Comparison of ENCODE assay signal across 26 cellular contexts in the genomic region with DNA sequence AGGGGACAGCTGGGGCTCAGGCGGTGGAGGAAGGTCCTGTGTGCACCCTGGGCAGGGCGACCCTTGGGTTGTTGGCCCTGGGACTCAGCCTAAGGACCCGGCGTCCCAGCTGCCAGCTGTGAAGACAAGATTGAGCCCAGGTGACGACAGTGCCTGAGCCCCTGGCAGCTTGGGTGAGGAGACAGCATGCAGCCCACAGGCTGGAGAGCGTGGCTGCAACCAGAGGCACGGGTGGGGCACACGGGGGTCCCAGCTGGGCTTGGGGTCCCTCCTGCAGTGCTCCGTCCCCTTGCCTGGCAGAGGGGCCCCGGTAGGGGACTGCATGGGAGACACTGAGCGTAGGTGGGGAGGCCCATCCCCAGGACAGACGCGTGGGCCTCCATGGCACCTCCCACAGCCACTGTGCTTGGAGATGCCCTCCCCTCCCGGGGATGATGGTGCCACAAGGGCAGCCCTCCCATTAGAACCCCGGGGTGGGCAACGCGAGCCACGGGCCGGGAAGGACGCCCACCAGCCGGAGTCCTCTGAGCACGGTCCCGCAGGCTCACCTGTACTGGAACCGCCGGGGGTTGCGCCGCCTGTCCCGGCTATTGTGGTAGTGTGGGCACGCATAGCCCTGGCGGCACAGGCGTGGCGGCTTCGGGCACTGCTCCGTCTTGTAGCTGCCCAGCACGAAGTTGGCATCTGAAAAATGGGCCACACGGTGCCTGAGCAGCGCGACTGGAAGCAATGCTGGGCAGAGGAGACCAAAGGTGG. TPM values are rescaled to one million over a fixed set of nuclear protein-coding genes. Genes with fewer than 3 reads are reported as not detected.
DNase-seq lines count a peak whose midpoint lies in the region; ATAC-seq and TF ChIP-seq lines count a peak whose summit lies in the region.
"Had no signal": no experiment of that assay in that cellular context is flagged by ENCODE, and none has a peak within 500 bp of the region (broad histone marks: within the 10 kb centered on the region; RNA-seq: fewer than 3 reads in every experiment).

No MANE protein-coding gene starts in this region.

- H3K4me1 ChIP-seq in right cardiac atrium (ENCODE audit: control insufficient read depth, insufficient read depth, low read length), result no peaks in the 10 kb centered on the region
- H3K4me1 ChIP-seq in Panc1 (ENCODE audit: control insufficient read depth, insufficient read depth, low read length), result no peaks in the 10 kb centered on the region
- H3K4me1 ChIP-seq: A549 had no signal

- no peaks in the 10 kb centered on the region for H3K4me1 Mint-ChIP-seq in stimulated activated naive B cell treated with anti-CD40 and anti-IgM and Interleukin-4, amounts not matched to agents 10 μg/mL and 1 μg/mL and 100 μg/mL, for 72 hours
- H3K4me1 Mint-ChIP-seq: CD14-positive monocyte had no signal

- peak overlapping the region; percentile 20 for H3K27ac Mint-ChIP-seq in stimulated activated naive B cell treated with anti-CD40 and anti-IgM and Interleukin-4, amounts not matched to agents 10 μg/mL and 1 μg/mL and 100 μg/mL, for 72 hours
- H3K27ac Mint-ChIP-seq: CD8-positive, alpha-beta memory T cell had no signal

- CTCF ChIA-PET in Panc1 (lab: Charles Lee), result no interaction called here

- no peaks in the 10 kb centered on the region for H3K36me3 ChIP-seq in Panc1 (ENCODE audit: control insufficient read depth, insufficient read depth, low read length)

- no peak overlapping the region for H3K4me3 Mint-ChIP-seq in stimulated activated naive B cell treated with anti-CD40 and anti-IgM and Interleukin-4, amounts not matched to agents 10 μg/mL and 1 μg/mL and 100 μg/mL, for 72 hours
- H3K4me3 Mint-ChIP-seq: CD14-positive monocyte; CD8-positive, alpha-beta memory T cell had no signal

- intact Hi-C loops in right cardiac atrium (cut with DNase I), result loop anchor here in 1 of 4 donors (10.0 kb wide), 1 partner anchor 64 kb away; the partner anchor contains the start of gene BAIAP3
- intact Hi-C loops in left ventricle myocardium superior (cut with micrococcal nuclease), result no loop called here
- intact Hi-C loops in Panc1 (cut with micrococcal nuclease; ENCODE audit: unreplicated experiment), result no loop called here

- DNase-seq in right cardiac atrium (no peak), left ventricle myocardium superior (no peak), Panc1 (ENCODE audit: low read depth, low spot score) (no peak), iPS-NIHi11 (ENCODE audit: low spot score) (peak; percentile 17), GM10266 (ENCODE audit: extremely low spot score) (no peak)
- no peak for DNase-seq in stimulated activated naive B cell treated with anti-CD40 and anti-IgM and Interleukin-4, amounts not matched to agents 10 μg/mL and 1 μg/mL and 100 μg/mL, for 72 hours
- DNase-seq in activated T-cell treated with anti-CD3 and anti-CD28 coated beads, Interleukin-2, amount 50 U/mL, for 1 hour, result no peak
- DNase-seq: CD8-positive, alpha-beta memory T cell; DMS79 treated with DMSO at 0.1 percent for 48 hours; GF-D8; Karpas-422; NCI-H1092 treated with DMSO at 0.1 percent for 48 hours; NCI-H1436 treated with DMSO at 0.1 percent for 48 hours; NCI-H187 treated with DMSO at 0.1 percent for 48 hours; NCI-H2107; NCI-H524; NCI-H748 treated with DMSO at 0.1 percent for 48 hours; PC-3; SHP77 had no signal

- BruUV-seq in Panc1 (replicated peaks; lab: Mats Ljungman, UMichigan), result no TSS peak

- H3K4me3 ChIP-seq in right cardiac atrium (ENCODE audit: low read length), result no peak overlapping the region
- H3K4me3 ChIP-seq in Panc1 (ENCODE audit: low read depth in 2 of 2, low read length in 2 of 2), result no peak overlapping the region
- H3K4me3 ChIP-seq: A549 had no signal

- H3K36me3 Mint-ChIP-seq in stimulated activated naive B cell treated with anti-CD40 and anti-IgM and Interleukin-4, amounts not matched to agents 10 μg/mL and 1 μg/mL and 100 μg/mL, for 72 hours, result peaks cover 32 to 37% of the 10 kb centered on the region in 2 donors

- H3K27ac ChIP-seq in right cardiac atrium (ENCODE audit: low read length) (no peak overlapping the region), Panc1 (ENCODE audit: low read length) (no peak overlapping the region)
- H3K27ac ChIP-seq: A549, HL-60 had no signal

- H3K27me3 Mint-ChIP-seq in stimulated activated naive B cell treated with anti-CD40 and anti-IgM and Interleukin-4, amounts not matched to agents 10 μg/mL and 1 μg/mL and 100 μg/mL, for 72 hours, result no peaks in the 10 kb centered on the region

- TF ChIP-seq CTCF in Panc1 (IDR thresholded peaks at IDR 0.05), result no peak
- TF ChIP-seq CTCF in GM10266 (IDR thresholded peaks at IDR 0.05; ENCODE audit: control insufficient read depth, insufficient read depth, low read depth, missing control alignments), result no peak

- no peaks in the 10 kb centered on the region for H3K9me3 Mint-ChIP-seq in stimulated activated naive B cell treated with anti-CD40 and anti-IgM and Interleukin-4, amounts not matched to agents 10 μg/mL and 1 μg/mL and 100 μg/mL, for 72 hours
- H3K9me3 Mint-ChIP-seq: CD14-positive monocyte; CD8-positive, alpha-beta memory T cell had no signal

- POLR2A ChIA-PET in Panc1 (lab: Charles Lee), result no interaction called here

- ATAC-seq in right cardiac atrium (peak; percentile 10 to 31), left ventricle myocardium superior (no peak), Panc1 (peak; percentile 25; the same call in 1 of the 2 replicates)
- ATAC-seq in stimulated activated naive B cell treated with anti-CD40 and anti-IgM and Interleukin-4, amounts not matched to agents 10 μg/mL and 1 μg/mL and 100 μg/mL, for 72 hours (replicated peaks), result no peak
- no peak for ATAC-seq in activated CD4-positive, CD25-positive, alpha-beta regulatory T cell treated with anti-CD3 and anti-CD28 coated beads, Interleukin-2, amount 50 U/mL, for 24 hours
- ATAC-seq: A549, PC-3 had no signal

- 95% methylated on average over 38 of the region's 38 CpGs for WGBS in right cardiac atrium

- in situ Hi-C loops in Panc1 (cut with HindIII; ENCODE audit: low pct_unique_long_range_greater_than_20kb, low sequenced_read_pairs), result no loop called here

- H3K27me3 ChIP-seq in right cardiac atrium (ENCODE audit: control insufficient read depth, insufficient read depth) (no peaks in the 10 kb centered on the region), Panc1 (ENCODE audit: control insufficient read depth, insufficient read depth, low read length) (no peaks in the 10 kb centered on the region)

- H3K9me3 ChIP-seq in right cardiac atrium (ENCODE audit: control insufficient read depth, low read length), result no peaks in the 10 kb centered on the region
- H3K9me3 ChIP-seq in Panc1 (ENCODE audit: control insufficient read depth, insufficient read depth, low read depth, low read length), result no peaks in the 10 kb centered on the region
- H3K9me3 ChIP-seq: A549 had no signal

RNA-seq across cellular contexts. Expression of gene UNKL, which starts 15.5 kb away (rescaled TPM):
- 10 to 100 TPM in 3 of 4 donors, 1 to 10 TPM in 1; 6.3 to 16.4 (median 14.2) TPM for total RNA-seq in right cardiac atrium
- polyA plus RNA-seq in right cardiac atrium, result 8.7 TPM
- total RNA-seq in left ventricle myocardium superior, result 16.4 TPM
- total RNA-seq in Panc1 (2021; ENCODE audit: unreplicated experiment), result 26.6 TPM
- polyA plus RNA-seq in Panc1 (2012; ENCODE audit: insufficient read length), result 20.9 TPM

RNA-seq across cellular contexts. Expression of gene UQCC4, which starts 21.5 kb away (rescaled TPM):
- total RNA-seq in right cardiac atrium (10 to 100 TPM in 3 of 4 donors, 1 to 10 TPM in 1; 9.5 to 12.1 (median 11.5) TPM), left ventricle myocardium superior (13.3 TPM), Panc1 (2021; ENCODE audit: unreplicated experiment) (18.1 TPM)
- 18.7 TPM for polyA plus RNA-seq in right cardiac atrium
- polyA plus RNA-seq in Panc1 (2012; ENCODE audit: insufficient read length), result 23.7 TPM

RNA-seq across cellular contexts. Expression of gene PERCC1, which starts 31.9 kb away (rescaled TPM):
- total RNA-seq in right cardiac atrium, result under 1 TPM in 1 of 4 donors, not detected in 3; 0.26 TPM
- polyA plus RNA-seq in right cardiac atrium, result 0.18 TPM
- 0.27 TPM for total RNA-seq in left ventricle myocardium superior
- not detected for total RNA-seq in Panc1 (2021; ENCODE audit: unreplicated experiment)
- polyA plus RNA-seq in Panc1 (2012; ENCODE audit: insufficient read length), result 0.40 TPM
- total RNA-seq: H4, PC-3, RPMI7951, SK-MEL-5 had no signal
- polyA plus RNA-seq: A549; CD14-positive monocyte; CD8-positive, alpha-beta memory T cell had no signal

RNA-seq across cellular contexts. Expression of gene CCDC154, which starts 45.4 kb away (rescaled TPM):
- total RNA-seq in right cardiac atrium (1 to 10 TPM in 2 of 4 donors, under 1 TPM in 2; 0.39 to 1.8 (median 0.89) TPM), left ventricle myocardium superior (1.6 TPM), Panc1 (2021; ENCODE audit: unreplicated experiment) (2.0 TPM)
- polyA plus RNA-seq in right cardiac atrium, result 0.50 TPM
- 2.9 TPM for polyA plus RNA-seq in Panc1 (2012; ENCODE audit: insufficient read length)
- total RNA-seq: H4, PC-3, RPMI7951 had no signal
- polyA plus RNA-seq: CD14-positive monocyte; CD8-positive, alpha-beta memory T cell had no signal

RNA-seq across cellular contexts. Expression of gene GNPTG, which starts 47.3 kb away (rescaled TPM):
- total RNA-seq in right cardiac atrium, result 10 to 100 TPM; 39.7 to 45.3 (median 43.0) TPM
- 47.1 TPM for polyA plus RNA-seq in right cardiac atrium
- total RNA-seq in left ventricle myocardium superior, result 37.6 TPM
- 62.5 TPM for total RNA-seq in Panc1 (2021; ENCODE audit: unreplicated experiment)
- 83.3 TPM for polyA plus RNA-seq in Panc1 (2012; ENCODE audit: insufficient read length)

Comparison
In these comparisons a context has a peak if more than half of its experiments do, and no peak if none do; other contexts are left out.
1. ATAC-seq: peak in right cardiac atrium (2 of 2) and Panc1 (single experiment); none in left ventricle myocardium superior (single experiment), stimulated activated naive B cell treated with anti-CD40 and anti-IgM and Interleukin-4, amounts not matched to agents 10 μg/mL and 1 μg/mL and 100 μg/mL, for 72 hours (0 of 2) and activated CD4-positive, CD25-positive, alpha-beta regulatory T cell treated with anti-CD3 and anti-CD28 coated beads, Interleukin-2, amount 50 U/mL, for 24 hours (0 of 2).